10 cellular contexts compared by ENCODE assay signal in genomic region chr19:48481191-48481500, GRCh38.
DNase-seq lines count a peak whose midpoint lies in the region; ATAC-seq and FAIRE-seq lines count a peak whose summit lies in the region.
"Had no signal": no experiment of that assay in that cellular context is flagged by ENCODE, and none has a peak within 500 bp of the region (broad histone marks: within the 10 kb centered on the region; RNA-seq: fewer than 3 reads in every experiment).

No MANE protein-coding gene starts in this region.

- H3K27me3 Mint-ChIP-seq in T-helper 1 cell treated with Interleukin-12 subunit alpha and Interleukin-12 subunit beta and Interleukin-4 antibody, amounts not matched to agents 30 μg/mL and 1 μg/mL, for 36 hours (ENCODE audit: low read depth): no peaks in the 10 kb centered on the region

- H3K4me1 Mint-ChIP-seq in T-helper 1 cell treated with Interleukin-12 subunit alpha and Interleukin-12 subunit beta and Interleukin-4 antibody, amounts not matched to agents 30 μg/mL and 1 μg/mL, for 36 hours (ENCODE audit: low read depth): peaks cover 13% of the 10 kb centered on the region

- DNase-seq in T-helper 1 cell: no peak
- peak; percentile 74 for DNase-seq in amniotic epithelial cell (ENCODE audit: low read depth)
- no peak for DNase-seq in substantia nigra (lab: John Stamatoyannopoulos, UW)
- no peak for DNase-seq in germinal center (ENCODE audit: low spot score)
- no peak for DNase-seq in HTR-8/SVneo (ENCODE audit: insufficient read length, low spot score)
- DNase-seq: foreskin melanocyte had no signal

- no peaks in the 10 kb centered on the region for H3K9me3 Mint-ChIP-seq in T-helper 1 cell treated with Interleukin-12 subunit alpha and Interleukin-12 subunit beta and Interleukin-4 antibody, amounts not matched to agents 30 μg/mL and 1 μg/mL, for 36 hours

- peak overlapping the region; percentile 80 for H3K4me3 Mint-ChIP-seq in T-helper 1 cell treated with Interleukin-12 subunit alpha and Interleukin-12 subunit beta and Interleukin-4 antibody, amounts not matched to agents 30 μg/mL and 1 μg/mL, for 36 hours

- FAIRE-seq in HTR-8/SVneo (lab: Jason Lieb, UNC): no peak
- FAIRE-seq: A549 had no signal

- ATAC-seq in HG03457 (IDR thresholded peaks at IDR 0.05; ENCODE audit: unreplicated experiment): no peak

- H3K27ac Mint-ChIP-seq in T-helper 1 cell treated with Interleukin-12 subunit alpha and Interleukin-12 subunit beta and Interleukin-4 antibody, amounts not matched to agents 30 μg/mL and 1 μg/mL, for 36 hours: peak overlapping the region; percentile 82

- H3K27me3 ChIP-seq in layer of hippocampus (ENCODE audit: control insufficient read depth, insufficient read depth, low read length): no peaks in the 10 kb centered on the region

- peak overlapping the region; percentile 82 for H3K27ac ChIP-seq in layer of hippocampus (ENCODE audit: low read depth, low read length)
- H3K27ac ChIP-seq in substantia nigra (ENCODE audit: low read depth, low read length, poor library complexity, severe bottlenecking): peak overlapping the region; percentile 61

- peaks cover 10% of the 10 kb centered on the region for H3K36me3 Mint-ChIP-seq in T-helper 1 cell treated with Interleukin-12 subunit alpha and Interleukin-12 subunit beta and Interleukin-4 antibody, amounts not matched to agents 30 μg/mL and 1 μg/mL, for 36 hours (ENCODE audit: low read depth)
